8 cellular contexts compared by ENCODE assay signal in genomic region chr14:57390037-57390805, GRCh38. TPM values are rescaled to one million over a fixed set of nuclear protein-coding genes. Genes with fewer than 3 reads are reported as not detected.
DNase-seq lines count a peak whose midpoint lies in the region; ATAC-seq and TF ChIP-seq lines count a peak whose summit lies in the region.

Gene NAA30 (plus strand): TSS chr14:57390586. CDS start chr14:57390958, 372 bp downstream.

- peak within 1 kb of the TSS; percentile 43 for H3K27ac ChIP-seq in DOHH2 (ENCODE audit: low read depth, low read length)
- H3K27ac ChIP-seq in KOPT-K1 (ENCODE audit: low read depth, low read length, poor library complexity, severe bottlenecking) = peak within 1 kb of the TSS; percentile 79
- peak within 1 kb of the TSS; percentile 40 for H3K27ac ChIP-seq in fibroblast of lung (ENCODE audit: insufficient read depth, low read length)
- peak within 1 kb of the TSS; percentile 72 for H3K27ac ChIP-seq in naive thymus-derived CD4-positive, alpha-beta T cell (ENCODE audit: low read depth, low read length)

- H3K27me3 ChIP-seq in DOHH2 (ENCODE audit: control insufficient read depth, low read length) = no peaks in the 10 kb centered on the region
- H3K27me3 ChIP-seq in fibroblast of lung (ENCODE audit: control insufficient read depth, insufficient read depth, low read length) = no peaks in the 10 kb centered on the region
- H3K27me3 ChIP-seq in naive thymus-derived CD4-positive, alpha-beta T cell (ENCODE audit: control insufficient read depth in 2 of 2, insufficient read depth in 2 of 2, low read length in 2 of 2) = no peaks in the 10 kb centered on the region

- H3K27me3 Mint-ChIP-seq in naive thymus-derived CD4-positive, alpha-beta T cell = peaks cover 0 to under 1% (median 0%) of the 10 kb centered on the region in 5 donors
- H3K27me3 Mint-ChIP-seq in stimulated activated memory B cell treated with anti-CD40 and anti-IgM and Interleukin-4, amounts not matched to agents 10 μg/mL and 1 μg/mL and 100 μg/mL, for 72 hours = no peaks in the 10 kb centered on the region

- H4K20me1 ChIP-seq in DOHH2 (ENCODE audit: control insufficient read depth, insufficient read depth, low read depth, low read length) (no peaks in the 10 kb centered on the region; the same call in 1 of the 2 replicates), fibroblast of lung (ENCODE audit: control insufficient read depth, extremely low read depth, insufficient read depth, low read length) (no peaks in the 10 kb centered on the region)

- peak within 1 kb of the TSS; percentile 86 to 98 (median 94) for H3K4me3 Mint-ChIP-seq in naive thymus-derived CD4-positive, alpha-beta T cell
- H3K4me3 Mint-ChIP-seq in stimulated activated memory B cell treated with anti-CD40 and anti-IgM and Interleukin-4, amounts not matched to agents 10 μg/mL and 1 μg/mL and 100 μg/mL, for 72 hours = peak within 1 kb of the TSS; percentile 85

- peak within 1 kb of the TSS; percentile 88 to 99 (median 95) for H3K27ac Mint-ChIP-seq in naive thymus-derived CD4-positive, alpha-beta T cell
- H3K27ac Mint-ChIP-seq in stimulated activated memory B cell treated with anti-CD40 and anti-IgM and Interleukin-4, amounts not matched to agents 10 μg/mL and 1 μg/mL and 100 μg/mL, for 72 hours = peak within 1 kb of the TSS; percentile 93

- H2AFZ ChIP-seq in fibroblast of lung (ENCODE audit: low read length) = peak within 1 kb of the TSS; percentile 94

- H3K4me3 ChIP-seq in DOHH2 (ENCODE audit: low read length) = peak within 1 kb of the TSS; percentile 78
- peak within 1 kb of the TSS; percentile 77 to 94 (median 83) for H3K4me3 ChIP-seq in fibroblast of lung (replicated peaks in 1 of 4; ENCODE audit: control extremely low read depth in 1 of 4, insufficient read depth in 1 of 4, low read depth in 3 of 4, low read length in 4 of 4)
- H3K4me3 ChIP-seq in naive thymus-derived CD4-positive, alpha-beta T cell (ENCODE audit: low read length) = peak within 1 kb of the TSS; percentile 68

- peak; percentile 87 for ATAC-seq in GM21825 (IDR thresholded peaks at IDR 0.05; ENCODE audit: unreplicated experiment)
- ATAC-seq in naive thymus-derived CD4-positive, alpha-beta T cell = peak; percentile 98
- peak; percentile 97 for ATAC-seq in stimulated activated memory B cell treated with anti-CD40 and anti-IgM and Interleukin-4, amounts not matched to agents 10 μg/mL and 1 μg/mL and 100 μg/mL, for 72 hours

- H3K9ac ChIP-seq in fibroblast of lung (ENCODE audit: insufficient read depth, low read length) = peak within 1 kb of the TSS; percentile 89

- POLR2A ChIA-PET in naive thymus-derived CD4-positive, alpha-beta T cell (lab: Charles Lee) = interaction anchor here (0.9 to 3.1 kb wide), 4 partner anchors 10 to 1955 kb away, joined by 3 to 17 read pairs (median 6); partner anchors contain the start of genes AP5M1 and EXOC5

- no peaks in the 10 kb centered on the region for H3K9me3 ChIP-seq in DOHH2 (ENCODE audit: control insufficient read depth, insufficient read depth, low read length)
- H3K9me3 ChIP-seq in KOPT-K1 (ENCODE audit: insufficient read depth, low read length, poor library complexity, severe bottlenecking) = no peaks in the 10 kb centered on the region
- no peaks in the 10 kb centered on the region for H3K9me3 ChIP-seq in fibroblast of lung (ENCODE audit: control insufficient read depth, insufficient read depth, low read depth, low read length)
- H3K9me3 ChIP-seq in naive thymus-derived CD4-positive, alpha-beta T cell (ENCODE audit: control insufficient read depth in 2 of 3, low read length in 3 of 3) = no peaks in the 10 kb centered on the region

- H3K36me3 ChIP-seq in DOHH2 (ENCODE audit: control insufficient read depth, low read length) = peaks cover 38% of the 10 kb centered on the region
- H3K36me3 ChIP-seq in KOPT-K1 (ENCODE audit: insufficient read depth, low read length) = peaks cover 19% of the 10 kb centered on the region; the same call in 1 of the 2 replicates
- no peaks in the 10 kb centered on the region for H3K36me3 ChIP-seq in fibroblast of lung (ENCODE audit: control insufficient read depth, insufficient read depth, low read length)
- peaks cover 0 to 6% (median 0%) of the 10 kb centered on the region in 3 experiments for H3K36me3 ChIP-seq in naive thymus-derived CD4-positive, alpha-beta T cell (ENCODE audit: control insufficient read depth in 2 of 3, insufficient read depth in 3 of 3, low read length in 3 of 3)

- no peaks in the 10 kb centered on the region for H3F3A ChIP-seq in DOHH2 (ENCODE audit: control insufficient read depth, insufficient read depth)

- H3K4me1 ChIP-seq in DOHH2 (ENCODE audit: control insufficient read depth, low read length) = peaks cover 28% of the 10 kb centered on the region
- peaks cover 2% of the 10 kb centered on the region for H3K4me1 ChIP-seq in fibroblast of lung (ENCODE audit: control insufficient read depth, extremely low read depth, insufficient read depth, low read length)
- H3K4me1 ChIP-seq in naive thymus-derived CD4-positive, alpha-beta T cell (ENCODE audit: control insufficient read depth in 2 of 2, insufficient read depth in 2 of 2, low read length in 2 of 2) = peaks cover 11 to 13% of the 10 kb centered on the region in 2 donors

- peaks cover 47% of the 10 kb centered on the region for H3K79me2 ChIP-seq in DOHH2 (ENCODE audit: control insufficient read depth, low read length)
- H3K79me2 ChIP-seq in fibroblast of lung (ENCODE audit: control insufficient read depth, insufficient read depth, low read length) = peaks cover 39% of the 10 kb centered on the region

- H3K9me2 ChIP-seq in DOHH2 (replicated peaks; ENCODE audit: control insufficient read depth, low read length) = no peaks in the 10 kb centered on the region

- CTCF ChIA-PET in naive thymus-derived CD4-positive, alpha-beta T cell (lab: Charles Lee) = interaction anchor here (0.6 kb wide), 1 partner anchor 18 kb away, joined by 3 read pairs; no protein-coding TSS in a partner anchor

- peaks cover 31 to 58% (median 40%) of the 10 kb centered on the region in 7 donors for H3K4me1 Mint-ChIP-seq in naive thymus-derived CD4-positive, alpha-beta T cell
- peaks cover 28% of the 10 kb centered on the region for H3K4me1 Mint-ChIP-seq in stimulated activated memory B cell treated with anti-CD40 and anti-IgM and Interleukin-4, amounts not matched to agents 10 μg/mL and 1 μg/mL and 100 μg/mL, for 72 hours

- no peaks in the 10 kb centered on the region for H3K9me3 Mint-ChIP-seq in naive thymus-derived CD4-positive, alpha-beta T cell
- H3K9me3 Mint-ChIP-seq in stimulated activated memory B cell treated with anti-CD40 and anti-IgM and Interleukin-4, amounts not matched to agents 10 μg/mL and 1 μg/mL and 100 μg/mL, for 72 hours = no peaks in the 10 kb centered on the region

- peak within 1 kb of the TSS; percentile 81 for H3K4me2 ChIP-seq in DOHH2 (ENCODE audit: low read length)
- H3K4me2 ChIP-seq in fibroblast of lung (ENCODE audit: extremely low read depth, insufficient read depth, low read length) = peak within 1 kb of the TSS; percentile 96

- intact Hi-C loops in naive thymus-derived CD4-positive, alpha-beta T cell (cut with micrococcal nuclease) = loop anchor here (1.0 to 10.0 kb wide), 16 partner anchors 121 to 1955 kb away; partner anchors contain the start of genes KIAA0586 (in 2 of the 2), TIMM9 (in 2 of the 2), TMEM260 (in 2 of the 2) and AP5M1 (in 1 of the 2)

- TF ChIP-seq CTCF in DOHH2 (IDR thresholded peaks at IDR 0.05; ENCODE audit: low read depth, low read length, poor library complexity, severe bottlenecking) (no peak), fibroblast of lung (conservative IDR thresholded peaks at IDR 0.05 in 1 of 2, IDR thresholded peaks at IDR 0.05 in 1 of 2; ENCODE audit: low read depth in 1 of 2, low read length in 2 of 2) (no peak)

- peak; percentile 90 for DNase-seq in RKO (ENCODE audit: low spot score)
- peak; percentile 89 for DNase-seq in activated T-helper 1 cell treated with Interleukin-2 at 50 U/mL for 16 hours (ENCODE audit: low read depth)
- DNase-seq in fibroblast of lung (ENCODE audit: low read depth in 2 of 2) = peak; percentile 94 to 96
- DNase-seq in naive thymus-derived CD4-positive, alpha-beta T cell = peak; percentile 80 to 97 (median 92)

- H3K36me3 Mint-ChIP-seq in naive thymus-derived CD4-positive, alpha-beta T cell = peaks cover 0 to 8% (median 0%) of the 10 kb centered on the region in 5 donors
- H3K36me3 Mint-ChIP-seq in stimulated activated memory B cell treated with anti-CD40 and anti-IgM and Interleukin-4, amounts not matched to agents 10 μg/mL and 1 μg/mL and 100 μg/mL, for 72 hours = no peaks in the 10 kb centered on the region

RNA-seq across cellular contexts. Expression of gene NAA30, which starts in this region (rescaled TPM):
- 14.6 and 15.2 TPM in 2 replicates for total RNA-seq in fibroblast of lung
- polyA plus RNA-seq in fibroblast of lung = 12.1 and 13.8 TPM in 2 replicates
- polyA plus RNA-seq in fibroblast of lung (2012) = 11.7 and 13.2 TPM in 2 replicates
- polyA minus RNA-seq in fibroblast of lung (ENCODE audit: low replicate concordance) = 1.2 and 4.9 TPM in 2 replicates
- total RNA-seq in naive thymus-derived CD4-positive, alpha-beta T cell = 10 to 100 TPM; 14.6 to 19.6 (median 16.2) TPM
- polyA plus RNA-seq in naive thymus-derived CD4-positive, alpha-beta T cell = 10 to 100 TPM in 1 of 2 donors, 1 to 10 TPM in 1; 7.3 to 11.8 TPM

Comparison
In these comparisons a context has a peak if more than half of its experiments do, and no peak if none do; other contexts are left out.
1. Peak in every context shown above with its lines: DNase-seq, ATAC-seq, H3K4me3 ChIP-seq and H3K27ac ChIP-seq.